In the genomic region with DNA sequence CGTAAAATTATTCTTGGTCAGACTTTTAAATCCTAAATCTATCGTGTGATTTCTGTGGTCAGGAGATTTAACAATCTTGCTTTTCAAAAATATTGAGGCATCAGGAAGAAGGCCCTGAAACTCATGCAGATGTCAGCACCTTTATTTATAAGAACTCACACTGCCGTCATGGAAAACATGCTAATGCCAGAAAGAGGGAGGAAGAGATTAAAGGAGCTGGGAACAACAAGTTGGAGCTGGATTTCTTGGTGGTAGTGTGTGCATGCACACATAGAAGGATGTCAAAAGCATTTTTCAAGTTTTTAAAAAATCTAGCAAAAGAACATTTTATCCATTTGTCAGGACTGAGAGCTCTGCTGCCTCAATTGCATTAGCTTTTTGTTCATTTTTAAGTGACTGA, we compare ENCODE assay signal across 8 cellular contexts.
"Had no signal": no experiment of that assay in that cellular context is flagged by ENCODE, and none has a peak within 500 bp of the region (broad histone marks: within the 10 kb centered on the region; RNA-seq: fewer than 3 reads in every experiment).

No MANE protein-coding gene starts in this region.

- DNase-seq: GM23248, GOT3, H7, HFFc6 had no signal

- H3K9me3 ChIP-seq: HAP-1 had no signal

- H3K36me3 ChIP-seq: HAP-1 had no signal

- H3K27ac ChIP-seq: GM23248, HL-60 had no signal

- ATAC-seq: HCT116, HepG2 had no signal

- H2AFZ ChIP-seq: GM23248 had no signal

- H3K4me3 ChIP-seq: GM23248, HAP-1 had no signal

- H3K4me1 ChIP-seq: HAP-1 had no signal

- H3K9ac ChIP-seq: GM23248 had no signal
